Comparison of ENCODE assay signal across 10 cellular contexts in the genomic region with DNA sequence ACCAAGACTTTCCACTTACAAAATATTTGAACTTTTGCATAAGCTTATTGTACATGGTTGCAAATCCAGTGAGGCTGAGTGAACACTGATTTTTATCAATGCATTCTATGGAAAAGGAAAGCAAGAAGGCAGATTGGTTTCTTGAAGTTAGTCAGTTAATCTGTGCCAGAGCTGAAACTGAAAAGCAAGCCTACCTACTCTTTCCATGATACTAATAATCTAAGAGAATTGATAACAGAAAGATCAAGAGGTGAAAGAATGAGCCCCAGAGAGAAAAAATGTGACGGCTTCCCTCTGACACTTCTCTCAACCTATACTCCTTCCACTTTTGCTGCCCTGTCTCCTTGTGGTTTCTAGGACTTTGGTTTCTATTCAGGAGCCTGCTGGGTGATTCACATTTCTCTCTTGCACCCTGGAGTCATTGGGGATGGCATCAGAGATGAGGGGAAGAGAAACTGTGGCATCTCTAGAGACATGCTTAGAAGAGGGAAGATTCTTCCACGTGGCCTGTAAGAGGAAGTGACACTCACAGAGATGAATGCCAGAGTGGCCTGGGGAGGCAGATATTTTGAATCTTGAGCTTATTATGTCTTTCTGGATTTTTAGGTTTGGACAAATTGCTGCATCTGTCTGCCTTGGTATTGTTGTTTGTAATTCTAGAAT.
A peak's percentile ranks its signal among the peaks of the same experiment; 100 is the strongest.
DNase-seq lines count a peak whose midpoint lies in the region; ATAC-seq and TF ChIP-seq lines count a peak whose summit lies in the region.
"Had no signal": no experiment of that assay in that cellular context is flagged by ENCODE, and none has a peak within 500 bp of the region (broad histone marks: within the 10 kb centered on the region; RNA-seq: fewer than 3 reads in every experiment).

No MANE protein-coding gene starts in this region.

- H3K36me3 ChIP-seq in BLaER1 (no peaks in the 10 kb centered on the region), OCI-LY3 (replicated peaks; ENCODE audit: low read depth, low read length) (no peaks in the 10 kb centered on the region)

- H3K4me2 ChIP-seq in BLaER1 (peak overlapping the region; percentile 7; the same call in 1 of the 2 replicates), OCI-LY3 (ENCODE audit: low read length) (peak overlapping the region; percentile 21)

- ATAC-seq in GM19455 (IDR thresholded peaks at IDR 0.05; ENCODE audit: unreplicated experiment): peak; percentile 67
- ATAC-seq in HG03039 (IDR thresholded peaks at IDR 0.05; ENCODE audit: unreplicated experiment): peak; percentile 88

- no peak overlapping the region for H3K9ac ChIP-seq in BLaER1
- no peak overlapping the region for H3K9ac ChIP-seq in OCI-LY3 (ENCODE audit: low read length)

- no peak for DNase-seq in NCI-H446 treated with DMSO at 0.1 percent for 48 hours (lab: John Stamatoyannopoulos, UW)
- DNase-seq in GF-D8 (lab: John Stamatoyannopoulos, UW): no peak
- no peak for DNase-seq in T-helper 2 cell treated with Interferon-gamma antibody and Interleukin-4, amounts not matched to agents 5 μg/mL and 100 μg/mL, for 36 hours (ENCODE audit: low spot score)
- DNase-seq in 8988T: no peak
- DNase-seq: activated B cell treated with CpG ODN at 0.5 μM for 24 hours, NCI-H526 had no signal

- H3K79me2 ChIP-seq in OCI-LY3 (ENCODE audit: low read length): no peaks in the 10 kb centered on the region

- H3K27me3 ChIP-seq in BLaER1 (no peaks in the 10 kb centered on the region), OCI-LY3 (ENCODE audit: low read depth, low read length) (no peaks in the 10 kb centered on the region)

- H3K9me3 ChIP-seq in BLaER1: no peaks in the 10 kb centered on the region
- no peaks in the 10 kb centered on the region for H3K9me3 ChIP-seq in OCI-LY3 (ENCODE audit: insufficient read depth, low read length)

- H3K27ac ChIP-seq in BLaER1 (no peak overlapping the region), OCI-LY3 (ENCODE audit: low read length) (0 out of 2 replicates have a peak overlapping the region, but pooled peaks have one; percentile 7)

- no peak for TF ChIP-seq CTCF in OCI-LY3 (IDR thresholded peaks at IDR 0.05; ENCODE audit: low read depth, low read length)

- H3K4me3 Mint-ChIP-seq in T-helper 2 cell treated with Interferon-gamma antibody and Interleukin-4, amounts not matched to agents 5 μg/mL and 100 μg/mL, for 36 hours: no peak overlapping the region
- H3K4me3 Mint-ChIP-seq: activated B cell treated with CpG ODN at 0.5 μM for 24 hours had no signal

- H3K4me1 Mint-ChIP-seq in T-helper 2 cell treated with Interferon-gamma antibody and Interleukin-4, amounts not matched to agents 5 μg/mL and 100 μg/mL, for 36 hours (ENCODE audit: low read depth): no peaks in the 10 kb centered on the region

- H2AFZ ChIP-seq in OCI-LY3 (ENCODE audit: low read depth, low read length): peak overlapping the region; percentile 59; the same call in 1 of the 2 replicates

- no peaks in the 10 kb centered on the region for H3K27me3 Mint-ChIP-seq in T-helper 2 cell treated with Interferon-gamma antibody and Interleukin-4, amounts not matched to agents 5 μg/mL and 100 μg/mL, for 36 hours (ENCODE audit: low read depth)
- H3K27me3 Mint-ChIP-seq: activated B cell treated with CpG ODN at 0.5 μM for 24 hours had no signal

- no peaks in the 10 kb centered on the region for H3K9me3 Mint-ChIP-seq in T-helper 2 cell treated with Interferon-gamma antibody and Interleukin-4, amounts not matched to agents 5 μg/mL and 100 μg/mL, for 36 hours
- H3K9me3 Mint-ChIP-seq: activated B cell treated with CpG ODN at 0.5 μM for 24 hours had no signal

- H3K4me1 ChIP-seq in BLaER1 (peaks cover 8% of the 10 kb centered on the region), OCI-LY3 (ENCODE audit: low read length) (peaks cover 13% of the 10 kb centered on the region)

- H3K27ac Mint-ChIP-seq in T-helper 2 cell treated with Interferon-gamma antibody and Interleukin-4, amounts not matched to agents 5 μg/mL and 100 μg/mL, for 36 hours: no peak overlapping the region
- H3K27ac Mint-ChIP-seq: activated B cell treated with CpG ODN at 0.5 μM for 24 hours had no signal

- no peaks in the 10 kb centered on the region for H3K36me3 Mint-ChIP-seq in T-helper 2 cell treated with Interferon-gamma antibody and Interleukin-4, amounts not matched to agents 5 μg/mL and 100 μg/mL, for 36 hours (ENCODE audit: low read depth)

- no peak overlapping the region for H3K4me3 ChIP-seq in BLaER1
- no peak overlapping the region for H3K4me3 ChIP-seq in OCI-LY3 (ENCODE audit: low read length)

- no peaks in the 10 kb centered on the region for H4K20me1 ChIP-seq in BLaER1
- H4K20me1 ChIP-seq in OCI-LY3 (ENCODE audit: insufficient read depth, low read length): no peaks in the 10 kb centered on the region
